8 cellular contexts compared by ENCODE assay signal in the genomic region with DNA sequence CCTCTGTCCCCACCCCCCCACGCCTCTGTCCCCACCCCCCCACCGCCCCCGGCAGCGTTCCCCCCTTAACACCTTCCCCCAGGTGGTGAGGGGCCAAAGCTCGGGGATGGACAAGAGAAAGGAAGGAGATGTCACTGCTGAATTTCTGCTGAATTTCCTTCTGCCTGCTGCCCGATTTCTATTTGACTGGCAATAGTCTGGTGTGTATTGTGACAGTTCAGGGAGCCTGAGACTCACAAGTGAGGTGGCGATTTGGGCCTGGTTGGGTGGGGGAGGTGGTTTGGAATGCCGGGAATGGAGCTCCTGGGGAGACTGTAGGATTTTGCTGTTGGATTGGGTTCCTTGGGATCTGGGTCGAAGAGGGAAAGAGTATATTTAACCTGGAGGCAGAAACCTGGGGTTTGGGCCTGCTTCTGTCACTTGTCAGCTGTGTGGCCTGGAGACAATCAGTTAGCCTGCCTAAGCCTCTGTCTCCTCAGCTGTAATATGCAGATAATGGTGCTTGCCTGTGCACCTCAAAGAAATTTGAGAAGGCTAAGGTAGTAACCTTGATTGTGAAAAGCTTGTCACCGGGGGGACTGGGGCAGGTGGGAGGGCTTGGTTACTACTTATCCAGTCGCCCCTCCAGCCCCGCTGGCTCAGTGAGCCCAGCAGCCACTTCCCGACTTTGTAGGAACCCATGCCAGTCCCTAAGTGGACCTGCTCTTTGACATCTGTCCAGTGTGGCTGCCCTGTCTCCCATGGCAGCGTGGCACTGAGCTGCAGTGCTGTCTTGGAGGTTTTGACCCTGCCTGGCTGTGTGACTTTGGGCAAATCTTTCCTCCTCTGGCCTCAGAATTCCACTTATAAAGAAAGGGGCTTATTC. TPM values are rescaled to one million over a fixed set of nuclear protein-coding genes. Genes with fewer than 3 reads are reported as not detected.
DNase-seq lines count a peak whose midpoint lies in the region; ATAC-seq and TF ChIP-seq lines count a peak whose summit lies in the region.

No MANE protein-coding gene starts in this region.

- intact Hi-C loops in activated CD4-positive, alpha-beta T cell treated with anti-CD3 and anti-CD28 coated beads, Interleukin-2, amount 10 ng/mL, durations not matched to agents 24 days and 14 days (cut with micrococcal nuclease), result loop anchor here (1.0 kb wide), 4 partner anchors 7 to 111 kb away; partner anchors contain the start of gene LMNA

- H3K27me3 Mint-ChIP-seq in activated CD4-positive, alpha-beta T cell treated with anti-CD3 and anti-CD28 coated beads, Interleukin-2, amount 10 ng/mL, durations not matched to agents 24 days and 14 days, result peaks cover 33% of the 10 kb centered on the region
- H3K27me3 Mint-ChIP-seq in T-cell (no peaks in the 10 kb centered on the region), osteocyte (ENCODE audit: unreplicated experiment) (no peaks in the 10 kb centered on the region)

- CTCF ChIA-PET in T-cell (lab: Charles Lee), result interaction anchor here (0.6 to 2.3 kb wide), 6 partner anchors 8 to 51 kb away, joined by 3 to 24 read pairs (median 5); no protein-coding TSS in a partner anchor

- H3K9ac ChIP-seq in fibroblast of lung (ENCODE audit: insufficient read depth, low read length), result peak overlapping the region; percentile 59

- peak overlapping the region; percentile 72 for H3K4me3 Mint-ChIP-seq in activated CD4-positive, alpha-beta T cell treated with anti-CD3 and anti-CD28 coated beads, Interleukin-2, amount 10 ng/mL, durations not matched to agents 24 days and 14 days
- H3K4me3 Mint-ChIP-seq in T-cell (peak overlapping the region; percentile 54 to 80 (median 68)), osteocyte (ENCODE audit: unreplicated experiment) (peak overlapping the region; percentile 44)

- peaks cover 42% of the 10 kb centered on the region for H3K4me1 ChIP-seq in fibroblast of lung (ENCODE audit: control insufficient read depth, extremely low read depth, insufficient read depth, low read length)

- no peaks in the 10 kb centered on the region for H3K36me3 Mint-ChIP-seq in activated CD4-positive, alpha-beta T cell treated with anti-CD3 and anti-CD28 coated beads, Interleukin-2, amount 10 ng/mL, durations not matched to agents 24 days and 14 days (ENCODE audit: low read depth)
- no peaks in the 10 kb centered on the region for H3K36me3 Mint-ChIP-seq in T-cell
- no peaks in the 10 kb centered on the region for H3K36me3 Mint-ChIP-seq in osteocyte (ENCODE audit: unreplicated experiment)

- peak overlapping the region in 1 of 4 experiments; percentile 40 for H3K4me3 ChIP-seq in fibroblast of lung (replicated peaks in 1 of 4; ENCODE audit: control extremely low read depth in 1 of 4, insufficient read depth in 1 of 4, low read depth in 3 of 4, low read length in 4 of 4)

- no peaks in the 10 kb centered on the region for H3K36me3 ChIP-seq in fibroblast of lung (ENCODE audit: control insufficient read depth, insufficient read depth, low read length)

- H3K9me3 Mint-ChIP-seq in activated CD4-positive, alpha-beta T cell treated with anti-CD3 and anti-CD28 coated beads, Interleukin-2, amount 10 ng/mL, durations not matched to agents 24 days and 14 days, result no peaks in the 10 kb centered on the region
- H3K9me3 Mint-ChIP-seq in T-cell (no peaks in the 10 kb centered on the region), osteocyte (ENCODE audit: unreplicated experiment) (no peaks in the 10 kb centered on the region)

- H3K4me2 ChIP-seq in fibroblast of lung (ENCODE audit: extremely low read depth, insufficient read depth, low read length), result peak overlapping the region; percentile 49

- peaks cover 45% of the 10 kb centered on the region for H3K4me1 Mint-ChIP-seq in activated CD4-positive, alpha-beta T cell treated with anti-CD3 and anti-CD28 coated beads, Interleukin-2, amount 10 ng/mL, durations not matched to agents 24 days and 14 days
- H3K4me1 Mint-ChIP-seq in T-cell, result peaks cover 42 to 60% (median 50%) of the 10 kb centered on the region in 3 donors
- H3K4me1 Mint-ChIP-seq in osteocyte (ENCODE audit: unreplicated experiment), result peaks cover 73% of the 10 kb centered on the region

- H3K27ac Mint-ChIP-seq in activated CD4-positive, alpha-beta T cell treated with anti-CD3 and anti-CD28 coated beads, Interleukin-2, amount 10 ng/mL, durations not matched to agents 24 days and 14 days, result peak overlapping the region; percentile 96
- peak overlapping the region; percentile 86 to 90 for H3K27ac Mint-ChIP-seq in T-cell
- H3K27ac Mint-ChIP-seq in osteocyte (ENCODE audit: unreplicated experiment), result peak overlapping the region; percentile 99

- TF ChIP-seq CTCF in fibroblast of lung (conservative IDR thresholded peaks at IDR 0.05 in 1 of 2, IDR thresholded peaks at IDR 0.05 in 1 of 2; ENCODE audit: low read depth in 1 of 2, low read length in 2 of 2) (no peak), osteocyte (IDR thresholded peaks at IDR 0.05) (no peak)

- no peaks in the 10 kb centered on the region for H3K27me3 ChIP-seq in fibroblast of lung (ENCODE audit: control insufficient read depth, insufficient read depth, low read length)

- DNase-seq in activated CD4-positive, alpha-beta T cell treated with anti-CD3 and anti-CD28 coated beads, Interleukin-2, amount 10 ng/mL, durations not matched to agents 24 days and 14 days, result no peak
- DNase-seq in activated CD4-positive, alpha-beta T cell treated with anti-CD3 and anti-CD28 coated beads, Interleukin-2, amount 50 U/mL, for 48 hours, result no peak
- DNase-seq in T-cell (peak in 1 of 34 experiments; percentile 75), fibroblast of lung (ENCODE audit: low read depth in 2 of 2) (peak in 1 of 2 donors; percentile 54), osteocyte (ENCODE audit: extremely low spot score, unreplicated experiment) (no peak), foreskin melanocyte (no peak), SKM-1 treated with dmso at 0.1 percent for 144 hours (lab: John Stamatoyannopoulos, UW; ENCODE audit: unreplicated experiment) (no peak)

- POLR2A ChIA-PET in T-cell (lab: Charles Lee), result interaction anchor here (0.5 to 2.6 kb wide), 10 partner anchors 8 to 1106 kb away, joined by 3 to 26 read pairs (median 5); partner anchors contain the start of gene LMNA (in 2 of the 2)

- no peaks in the 10 kb centered on the region for H4K20me1 ChIP-seq in fibroblast of lung (ENCODE audit: control insufficient read depth, extremely low read depth, insufficient read depth, low read length)

- H3K9me3 ChIP-seq in fibroblast of lung (ENCODE audit: control insufficient read depth, insufficient read depth, low read depth, low read length), result no peaks in the 10 kb centered on the region

- H2AFZ ChIP-seq in fibroblast of lung (ENCODE audit: low read length), result no peak overlapping the region

- peak overlapping the region; percentile 92 for H3K27ac ChIP-seq in fibroblast of lung (ENCODE audit: insufficient read depth, low read length)

- ATAC-seq in T-cell (replicated peaks in 1 of 4), result peak in 1 of 4 experiments; percentile 9
- no peak for ATAC-seq in GM18502 (IDR thresholded peaks at IDR 0.05; ENCODE audit: poor library complexity, unreplicated experiment)

- peaks cover 7% of the 10 kb centered on the region for H3K79me2 ChIP-seq in fibroblast of lung (ENCODE audit: control insufficient read depth, insufficient read depth, low read length)

RNA-seq across cellular contexts. Expression of gene LMNA, which starts 7.7 kb away (rescaled TPM):
- 105 and 110 TPM in 2 replicates for total RNA-seq in activated CD4-positive, alpha-beta T cell treated with anti-CD3 and anti-CD28 coated beads, Interleukin-2, amount 10 ng/mL, durations not matched to agents 24 days and 14 days
- 100 to 1,000 TPM in 2 of 5 donors, 10 to 100 TPM in 3; 40.3 to 970 (median 57.3) TPM for total RNA-seq in T-cell
- 780 and 1,150 TPM in 2 replicates for total RNA-seq in fibroblast of lung
- 613 and 813 TPM in 2 replicates for polyA plus RNA-seq in fibroblast of lung
- polyA plus RNA-seq in fibroblast of lung (2012), result 891 and 1,369 TPM in 2 replicates
- polyA minus RNA-seq in fibroblast of lung (ENCODE audit: low replicate concordance), result 720 and 826 TPM in 2 replicates
- 733 and 792 TPM in 2 replicates for total RNA-seq in osteocyte

RNA-seq across cellular contexts. Expression of gene MEX3A, which starts 24.6 kb away (rescaled TPM):
- 0.24 and 0.84 TPM in 2 replicates for total RNA-seq in activated CD4-positive, alpha-beta T cell treated with anti-CD3 and anti-CD28 coated beads, Interleukin-2, amount 10 ng/mL, durations not matched to agents 24 days and 14 days
- total RNA-seq in T-cell (under 1 TPM; 0.03 to 0.58 (median 0.20) TPM), fibroblast of lung (1.5 and 1.7 TPM in 2 replicates), osteocyte (19.8 and 20.7 TPM in 2 replicates)
- 0.96 and 2.1 TPM in 2 replicates for polyA plus RNA-seq in fibroblast of lung
- 0.94 and 2.9 TPM in 2 replicates for polyA plus RNA-seq in fibroblast of lung (2012)
- 2.4 and 3.9 TPM in 2 replicates for polyA minus RNA-seq in fibroblast of lung (ENCODE audit: low replicate concordance)

RNA-seq across cellular contexts. Expression of gene RAB25, which starts 45.9 kb away (rescaled TPM):
- total RNA-seq in activated CD4-positive, alpha-beta T cell treated with anti-CD3 and anti-CD28 coated beads, Interleukin-2, amount 10 ng/mL, durations not matched to agents 24 days and 14 days, result not detected in 2 replicates
- total RNA-seq in T-cell (1 to 10 TPM in 3 of 5 donors, under 1 TPM in 2; 0.26 to 2.3 (median 1.9) TPM), fibroblast of lung (not detected in 2 replicates), osteocyte (not detected in 2 replicates)
- polyA plus RNA-seq in fibroblast of lung, result not detected in 2 replicates
- polyA plus RNA-seq in fibroblast of lung (2012), result not detected in 2 replicates
- 1.2 TPM in 1 of 2 replicates, not detected in the other for polyA minus RNA-seq in fibroblast of lung (ENCODE audit: low replicate concordance)

RNA-seq across cellular contexts. Expression of gene SEMA4A, which starts 46.5 kb away (rescaled TPM):
- 12.1 and 12.7 TPM in 2 replicates for total RNA-seq in activated CD4-positive, alpha-beta T cell treated with anti-CD3 and anti-CD28 coated beads, Interleukin-2, amount 10 ng/mL, durations not matched to agents 24 days and 14 days
- total RNA-seq in T-cell, result 10 to 100 TPM in 1 of 5 donors, 1 to 10 TPM in 4; 1.5 to 12.0 (median 2.2) TPM
- 0.77 and 0.99 TPM in 2 replicates for total RNA-seq in fibroblast of lung
- polyA plus RNA-seq in fibroblast of lung, result 0.24 and 0.27 TPM in 2 replicates
- 0.28 and 0.44 TPM in 2 replicates for polyA plus RNA-seq in fibroblast of lung (2012)
- polyA minus RNA-seq in fibroblast of lung (ENCODE audit: low replicate concordance), result 0.27 and 1.8 TPM in 2 replicates
- total RNA-seq in osteocyte, result 1.6 and 1.8 TPM in 2 replicates

RNA-seq across cellular contexts. Expression of gene LAMTOR2, which starts 52.3 kb away (rescaled TPM):
- total RNA-seq in activated CD4-positive, alpha-beta T cell treated with anti-CD3 and anti-CD28 coated beads, Interleukin-2, amount 10 ng/mL, durations not matched to agents 24 days and 14 days, result 69.9 and 73.0 TPM in 2 replicates
- total RNA-seq in T-cell, result 10 to 100 TPM; 21.5 to 37.8 (median 35.2) TPM
- total RNA-seq in fibroblast of lung, result 75.0 and 84.7 TPM in 2 replicates
- polyA plus RNA-seq in fibroblast of lung, result 56.3 and 59.0 TPM in 2 replicates
- 91.5 and 97.8 TPM in 2 replicates for polyA plus RNA-seq in fibroblast of lung (2012)
- polyA minus RNA-seq in fibroblast of lung (ENCODE audit: low replicate concordance), result 40.3 and 60.4 TPM in 2 replicates
- 56.2 and 59.9 TPM in 2 replicates for total RNA-seq in osteocyte
